Comparison of ENCODE assay signal across 11 cellular contexts in genomic region chr12:42426733-42427132, GRCh38.
A peak's percentile ranks its signal among the peaks of the same experiment; 100 is the strongest.
DNase-seq lines count a peak whose midpoint lies in the region; ATAC-seq, FAIRE-seq and TF ChIP-seq lines count a peak whose summit lies in the region.
"Had no signal": no experiment of that assay in that cellular context is flagged by ENCODE, and none has a peak within 500 bp of the region (broad histone marks: within the 10 kb centered on the region; RNA-seq: fewer than 3 reads in every experiment).

No MANE protein-coding gene starts in this region.

- H3K4me3 ChIP-seq in astrocyte (ENCODE audit: insufficient read depth, low read depth, low read length) (peak overlapping the region; percentile 21), kidney epithelial cell (ENCODE audit: low read depth, low read length) (no peak overlapping the region)
- H3K4me3 ChIP-seq: spleen, tibial nerve had no signal

- no peaks in the 10 kb centered on the region for H3K27me3 Mint-ChIP-seq in astrocyte (ENCODE audit: low read depth, unreplicated experiment)
- H3K27me3 Mint-ChIP-seq in naive thymus-derived CD8-positive, alpha-beta T cell: no peaks in the 10 kb centered on the region

- POLR2A ChIA-PET in naive thymus-derived CD8-positive, alpha-beta T cell (lab: Charles Lee): no interaction called here

- H3K4me1 Mint-ChIP-seq in astrocyte (ENCODE audit: low read depth, unreplicated experiment): peaks cover 17% of the 10 kb centered on the region
- peaks cover 0 to 7% (median 3%) of the 10 kb centered on the region in 4 donors for H3K4me1 Mint-ChIP-seq in naive thymus-derived CD8-positive, alpha-beta T cell

- ATAC-seq in GM19023 (IDR thresholded peaks at IDR 0.05; ENCODE audit: unreplicated experiment): no peak
- ATAC-seq in GM21619 (IDR thresholded peaks at IDR 0.05; ENCODE audit: unreplicated experiment): no peak
- no peak for ATAC-seq in naive thymus-derived CD8-positive, alpha-beta T cell

- peak overlapping the region; percentile 43 for H3K27ac ChIP-seq in astrocyte (ENCODE audit: low read depth, low read length)
- H3K27ac ChIP-seq: spleen, tibial nerve had no signal

- DNase-seq in ELR (ENCODE audit: low read depth) (peak; percentile 86), HPDE6-E6E7 (ENCODE audit: extremely low spot score) (peak; percentile 67), astrocyte (ENCODE audit: low read depth) (peak; percentile 72), kidney epithelial cell (ENCODE audit: low read depth) (peak; percentile 67), NCI-H2196 (lab: John Stamatoyannopoulos, UW; ENCODE audit: unreplicated experiment) (no peak)
- no peak for DNase-seq in naive thymus-derived CD8-positive, alpha-beta T cell
- DNase-seq: MV-4-11, spleen had no signal

- no peak for FAIRE-seq in astrocyte (lab: Jason Lieb, UNC)

- H3K27ac Mint-ChIP-seq in astrocyte (ENCODE audit: unreplicated experiment): peak overlapping the region; percentile 83
- peak overlapping the region in 1 of 10 donors; percentile 30 for H3K27ac Mint-ChIP-seq in naive thymus-derived CD8-positive, alpha-beta T cell

- H3K27me3 ChIP-seq in astrocyte (ENCODE audit: insufficient read depth, low read length) (no peaks in the 10 kb centered on the region), kidney epithelial cell (ENCODE audit: control insufficient read depth, insufficient read depth, low read length) (no peaks in the 10 kb centered on the region)
- H3K27me3 ChIP-seq: spleen, tibial nerve had no signal

- H3K79me2 ChIP-seq in astrocyte (ENCODE audit: insufficient read depth, low read length): peaks cover 3% of the 10 kb centered on the region

- H3K4me2 ChIP-seq in astrocyte (ENCODE audit: low read length): peak overlapping the region; percentile 62

- H3K36me3 ChIP-seq in astrocyte (ENCODE audit: insufficient read depth, low read length): peaks cover 6% of the 10 kb centered on the region
- H3K36me3 ChIP-seq in kidney epithelial cell (ENCODE audit: control insufficient read depth, insufficient read depth, low read length): no peaks in the 10 kb centered on the region
- H3K36me3 ChIP-seq: tibial nerve had no signal

- peaks cover 18% of the 10 kb centered on the region for H3K4me1 ChIP-seq in astrocyte (ENCODE audit: insufficient read depth, low read length)

- H3K4me3 Mint-ChIP-seq in astrocyte (ENCODE audit: unreplicated experiment): no peak overlapping the region
- no peak overlapping the region for H3K4me3 Mint-ChIP-seq in naive thymus-derived CD8-positive, alpha-beta T cell

- no peaks in the 10 kb centered on the region for H4K20me1 ChIP-seq in astrocyte (ENCODE audit: insufficient read depth, low read length)

- TF ChIP-seq CTCF in astrocyte (IDR thresholded peaks at IDR 0.05; ENCODE audit: insufficient read depth, low read depth, low read length) (no peak), kidney epithelial cell (IDR thresholded peaks at IDR 0.05; ENCODE audit: insufficient read depth, low read length, poor library complexity, severe bottlenecking) (no peak)

- H3K9me3 Mint-ChIP-seq in astrocyte (ENCODE audit: unreplicated experiment): no peaks in the 10 kb centered on the region
- H3K9me3 Mint-ChIP-seq in naive thymus-derived CD8-positive, alpha-beta T cell: no peaks in the 10 kb centered on the region

- H3K9me3 ChIP-seq in astrocyte (ENCODE audit: insufficient read depth, low read depth, low read length): no peaks in the 10 kb centered on the region
- H3K9me3 ChIP-seq: spleen, tibial nerve had no signal

- no peak overlapping the region for H2AFZ ChIP-seq in astrocyte (ENCODE audit: low read depth, low read length)

- H3K9ac ChIP-seq in astrocyte (ENCODE audit: low read length): no peak overlapping the region

- no peaks in the 10 kb centered on the region for H3K36me3 Mint-ChIP-seq in astrocyte (ENCODE audit: low read depth, unreplicated experiment)
- H3K36me3 Mint-ChIP-seq in naive thymus-derived CD8-positive, alpha-beta T cell: peaks cover 18 to 57% (median 37%) of the 10 kb centered on the region in 3 donors

Comparison
In these comparisons a context has a peak if more than half of its experiments do, and no peak if none do; other contexts are left out.
1. DNase-seq: peak in ELR (single experiment), HPDE6-E6E7 (single experiment), astrocyte (single experiment) and kidney epithelial cell (single experiment); none in NCI-H2196 (single experiment) and naive thymus-derived CD8-positive, alpha-beta T cell (0 of 10).